Comparison of ENCODE assay signal across 11 cellular contexts in genomic region chr17:1787301-1787902, GRCh38. TPM values are rescaled to one million over a fixed set of nuclear protein-coding genes. Genes with fewer than 3 reads are reported as not detected.
DNase-seq lines count a peak whose midpoint lies in the region; ATAC-seq, FAIRE-seq and TF ChIP-seq lines count a peak whose summit lies in the region.
"Had no signal": no experiment of that assay in that cellular context is flagged by ENCODE, and none has a peak within 500 bp of the region (broad histone marks: within the 10 kb centered on the region; RNA-seq: fewer than 3 reads in every experiment).

No MANE protein-coding gene starts in this region.

- no peak overlapping the region for H2BK120ac ChIP-seq in trophoblast cell (ENCODE audit: insufficient read depth, low read length, poor library complexity)

- H3K27me3 ChIP-seq in trophoblast cell (ENCODE audit: insufficient read depth, low read length) = no peaks in the 10 kb centered on the region

- no peak overlapping the region for H3K23ac ChIP-seq in trophoblast cell (ENCODE audit: low read length)

- H3K79me2 ChIP-seq in trophoblast cell (ENCODE audit: control insufficient read depth, insufficient read depth, low read length, poor library complexity) = peaks cover 2% of the 10 kb centered on the region

- no CpG with 5 or more reads among the region's 16 CpGs for WGBS in trophoblast cell (ENCODE audit: extremely low coverage, insufficient coverage, insufficient read length)

- H2AFZ ChIP-seq in trophoblast cell (ENCODE audit: insufficient read depth, low read length, poor library complexity) = no peak overlapping the region

- no peak overlapping the region for H4K8ac ChIP-seq in trophoblast cell (ENCODE audit: low read depth, low read length)

- H3K4ac ChIP-seq in trophoblast cell (ENCODE audit: low read depth, low read length) = no peak overlapping the region

- peaks cover 18 to 22% of the 10 kb centered on the region in 2 experiments for H3K36me3 ChIP-seq in trophoblast cell (ENCODE audit: control insufficient read depth in 1 of 2, insufficient read depth in 2 of 2, low read length in 2 of 2)

- H3K27ac ChIP-seq in trophoblast cell (ENCODE audit: low read depth, low read length) = peak overlapping the region; percentile 45

- no peak overlapping the region for H3K18ac ChIP-seq in trophoblast cell (ENCODE audit: low read length)

- H2AK5ac ChIP-seq in trophoblast cell (ENCODE audit: low read length) = peak overlapping the region; percentile 28

- H3K9ac ChIP-seq in trophoblast cell (ENCODE audit: low read length) = no peak overlapping the region

- H4K12ac ChIP-seq in trophoblast cell (ENCODE audit: low read depth, low read length) = no peak overlapping the region

- H3K9me3 ChIP-seq in trophoblast cell (ENCODE audit: insufficient read depth, low read depth, low read length) = peaks cover 2% of the 10 kb centered on the region

- peak overlapping the region; percentile 15 for H4K91ac ChIP-seq in trophoblast cell (ENCODE audit: low read depth, low read length)

- FAIRE-seq in GM19239 (lab: Jason Lieb, UNC) = no peak

- no peak overlapping the region for H3K4me2 ChIP-seq in trophoblast cell (ENCODE audit: low read length)

- TF ChIP-seq CTCF in AG10803 (conservative IDR thresholded peaks at IDR 0.05; ENCODE audit: low read length) (no peak), foreskin fibroblast (IDR thresholded peaks at IDR 0.05; ENCODE audit: low read depth, low read length) (no peak), GM13976 (IDR thresholded peaks at IDR 0.05; ENCODE audit: borderline replicate concordance, control extremely low read depth, extremely low read depth, insufficient read depth, missing control alignments) (no peak)

- H3K4me3 ChIP-seq in AG10803 (ENCODE audit: low read length) (no peak overlapping the region), foreskin fibroblast (ENCODE audit: low read depth in 1 of 2, low read length in 2 of 2) (no peak overlapping the region), trophoblast cell (ENCODE audit: low read depth, low read length) (no peak overlapping the region)

- DNase-seq in AG10803 (ENCODE audit: low read depth) = peak; percentile 90
- peak; percentile 53 for DNase-seq in SW480 (ENCODE audit: low spot score)
- DNase-seq in foreskin fibroblast = peak; percentile 95 to 97
- peak; percentile 44 to 56 for DNase-seq in trophoblast cell
- no peak for DNase-seq in GM13976 (ENCODE audit: low spot score)
- DNase-seq in GM19239 (ENCODE audit: insufficient read length, low spot score) = no peak
- DNase-seq in stimulated activated CD4-positive, alpha-beta T cell treated with anti-CD3 and anti-CD28 coated beads, Interleukin-15, amount 100 ng/mL, for 24 hours = no peak
- DNase-seq: anterior cingulate cortex, DMS 273 treated with DMSO at 0.1 percent for 48 hours, OCI-M1 had no signal

- peak overlapping the region; percentile 1 for H3K14ac ChIP-seq in trophoblast cell (ENCODE audit: low read length)

- ATAC-seq in GM21825 (IDR thresholded peaks at IDR 0.05; ENCODE audit: unreplicated experiment) = no peak

- H3K79me1 ChIP-seq in trophoblast cell (ENCODE audit: low read length) = peaks cover 7% of the 10 kb centered on the region

- H3K4me1 ChIP-seq in trophoblast cell (ENCODE audit: control insufficient read depth in 1 of 2, insufficient read depth in 2 of 2, low read length in 2 of 2) = peaks cover 12 to 17% of the 10 kb centered on the region in 2 experiments

- peak overlapping the region; percentile 0 for H2BK5ac ChIP-seq in trophoblast cell (ENCODE audit: low read depth, low read length, poor library complexity)

- in situ Hi-C loops in GM13976 (cut with MboI; ENCODE audit: low sequenced_read_pairs, unreplicated experiment) = no loop called here

- peak overlapping the region; percentile 10 for H2BK12ac ChIP-seq in trophoblast cell (ENCODE audit: low read length)

RNA-seq across cellular contexts. Expression of gene SERPINF1, which starts 25.5 kb away (rescaled TPM):
- polyA plus RNA-seq in trophoblast cell (2013) = 2.2 and 2.3 TPM in 2 replicates

RNA-seq across cellular contexts. Expression of gene SMYD4, which starts 42.3 kb away (rescaled TPM):
- polyA plus RNA-seq in trophoblast cell (2013) = 6.8 and 7.2 TPM in 2 replicates

RNA-seq across cellular contexts. Expression of gene RPA1, which starts 42.4 kb away (rescaled TPM):
- polyA plus RNA-seq in trophoblast cell (2013) = 41.4 and 42.6 TPM in 2 replicates

RNA-seq across cellular contexts. Expression of gene SERPINF2, which starts 44.7 kb away (rescaled TPM):
- polyA plus RNA-seq in trophoblast cell (2013) = 0.06 and 0.08 TPM in 2 replicates

Comparison
In these comparisons a context has a peak if more than half of its experiments do, and no peak if none do; other contexts are left out.
1. DNase-seq: peak in AG10803 (single experiment), SW480 (single experiment), foreskin fibroblast (2 of 2) and trophoblast cell (2 of 2); none in GM13976 (single experiment), GM19239 (single experiment) and stimulated activated CD4-positive, alpha-beta T cell treated with anti-CD3 and anti-CD28 coated beads, Interleukin-15, amount 100 ng/mL, for 24 hours (single experiment).